1 cellular context compared by ENCODE assay signal in the genomic region with DNA sequence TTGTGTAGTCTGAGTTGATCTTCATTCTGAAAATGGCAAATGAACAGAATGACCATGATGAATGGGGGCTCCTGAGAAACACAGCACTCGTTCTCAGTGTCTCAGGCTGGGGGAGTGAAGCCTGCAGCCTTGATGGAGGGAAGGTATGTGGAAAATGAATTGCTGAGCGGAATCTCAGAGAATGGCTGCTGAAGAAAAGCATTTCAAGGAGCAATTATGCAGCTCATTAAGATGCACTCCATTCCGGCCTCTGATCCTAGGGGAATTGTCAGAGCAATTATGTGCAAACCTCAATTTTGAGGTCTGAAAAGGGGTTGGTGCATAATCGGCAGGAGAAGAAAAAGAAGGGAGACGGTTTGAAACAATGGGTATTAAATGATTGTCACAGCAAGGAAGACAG.
TF ChIP-seq lines count a peak whose summit lies in the region.

No MANE protein-coding gene starts in this region.

TF ChIP-seq in H1, 55 proteins besides CTCF, POLR2A, EP300 and RAD21:
- TF ChIP-seq, protein P1, sequence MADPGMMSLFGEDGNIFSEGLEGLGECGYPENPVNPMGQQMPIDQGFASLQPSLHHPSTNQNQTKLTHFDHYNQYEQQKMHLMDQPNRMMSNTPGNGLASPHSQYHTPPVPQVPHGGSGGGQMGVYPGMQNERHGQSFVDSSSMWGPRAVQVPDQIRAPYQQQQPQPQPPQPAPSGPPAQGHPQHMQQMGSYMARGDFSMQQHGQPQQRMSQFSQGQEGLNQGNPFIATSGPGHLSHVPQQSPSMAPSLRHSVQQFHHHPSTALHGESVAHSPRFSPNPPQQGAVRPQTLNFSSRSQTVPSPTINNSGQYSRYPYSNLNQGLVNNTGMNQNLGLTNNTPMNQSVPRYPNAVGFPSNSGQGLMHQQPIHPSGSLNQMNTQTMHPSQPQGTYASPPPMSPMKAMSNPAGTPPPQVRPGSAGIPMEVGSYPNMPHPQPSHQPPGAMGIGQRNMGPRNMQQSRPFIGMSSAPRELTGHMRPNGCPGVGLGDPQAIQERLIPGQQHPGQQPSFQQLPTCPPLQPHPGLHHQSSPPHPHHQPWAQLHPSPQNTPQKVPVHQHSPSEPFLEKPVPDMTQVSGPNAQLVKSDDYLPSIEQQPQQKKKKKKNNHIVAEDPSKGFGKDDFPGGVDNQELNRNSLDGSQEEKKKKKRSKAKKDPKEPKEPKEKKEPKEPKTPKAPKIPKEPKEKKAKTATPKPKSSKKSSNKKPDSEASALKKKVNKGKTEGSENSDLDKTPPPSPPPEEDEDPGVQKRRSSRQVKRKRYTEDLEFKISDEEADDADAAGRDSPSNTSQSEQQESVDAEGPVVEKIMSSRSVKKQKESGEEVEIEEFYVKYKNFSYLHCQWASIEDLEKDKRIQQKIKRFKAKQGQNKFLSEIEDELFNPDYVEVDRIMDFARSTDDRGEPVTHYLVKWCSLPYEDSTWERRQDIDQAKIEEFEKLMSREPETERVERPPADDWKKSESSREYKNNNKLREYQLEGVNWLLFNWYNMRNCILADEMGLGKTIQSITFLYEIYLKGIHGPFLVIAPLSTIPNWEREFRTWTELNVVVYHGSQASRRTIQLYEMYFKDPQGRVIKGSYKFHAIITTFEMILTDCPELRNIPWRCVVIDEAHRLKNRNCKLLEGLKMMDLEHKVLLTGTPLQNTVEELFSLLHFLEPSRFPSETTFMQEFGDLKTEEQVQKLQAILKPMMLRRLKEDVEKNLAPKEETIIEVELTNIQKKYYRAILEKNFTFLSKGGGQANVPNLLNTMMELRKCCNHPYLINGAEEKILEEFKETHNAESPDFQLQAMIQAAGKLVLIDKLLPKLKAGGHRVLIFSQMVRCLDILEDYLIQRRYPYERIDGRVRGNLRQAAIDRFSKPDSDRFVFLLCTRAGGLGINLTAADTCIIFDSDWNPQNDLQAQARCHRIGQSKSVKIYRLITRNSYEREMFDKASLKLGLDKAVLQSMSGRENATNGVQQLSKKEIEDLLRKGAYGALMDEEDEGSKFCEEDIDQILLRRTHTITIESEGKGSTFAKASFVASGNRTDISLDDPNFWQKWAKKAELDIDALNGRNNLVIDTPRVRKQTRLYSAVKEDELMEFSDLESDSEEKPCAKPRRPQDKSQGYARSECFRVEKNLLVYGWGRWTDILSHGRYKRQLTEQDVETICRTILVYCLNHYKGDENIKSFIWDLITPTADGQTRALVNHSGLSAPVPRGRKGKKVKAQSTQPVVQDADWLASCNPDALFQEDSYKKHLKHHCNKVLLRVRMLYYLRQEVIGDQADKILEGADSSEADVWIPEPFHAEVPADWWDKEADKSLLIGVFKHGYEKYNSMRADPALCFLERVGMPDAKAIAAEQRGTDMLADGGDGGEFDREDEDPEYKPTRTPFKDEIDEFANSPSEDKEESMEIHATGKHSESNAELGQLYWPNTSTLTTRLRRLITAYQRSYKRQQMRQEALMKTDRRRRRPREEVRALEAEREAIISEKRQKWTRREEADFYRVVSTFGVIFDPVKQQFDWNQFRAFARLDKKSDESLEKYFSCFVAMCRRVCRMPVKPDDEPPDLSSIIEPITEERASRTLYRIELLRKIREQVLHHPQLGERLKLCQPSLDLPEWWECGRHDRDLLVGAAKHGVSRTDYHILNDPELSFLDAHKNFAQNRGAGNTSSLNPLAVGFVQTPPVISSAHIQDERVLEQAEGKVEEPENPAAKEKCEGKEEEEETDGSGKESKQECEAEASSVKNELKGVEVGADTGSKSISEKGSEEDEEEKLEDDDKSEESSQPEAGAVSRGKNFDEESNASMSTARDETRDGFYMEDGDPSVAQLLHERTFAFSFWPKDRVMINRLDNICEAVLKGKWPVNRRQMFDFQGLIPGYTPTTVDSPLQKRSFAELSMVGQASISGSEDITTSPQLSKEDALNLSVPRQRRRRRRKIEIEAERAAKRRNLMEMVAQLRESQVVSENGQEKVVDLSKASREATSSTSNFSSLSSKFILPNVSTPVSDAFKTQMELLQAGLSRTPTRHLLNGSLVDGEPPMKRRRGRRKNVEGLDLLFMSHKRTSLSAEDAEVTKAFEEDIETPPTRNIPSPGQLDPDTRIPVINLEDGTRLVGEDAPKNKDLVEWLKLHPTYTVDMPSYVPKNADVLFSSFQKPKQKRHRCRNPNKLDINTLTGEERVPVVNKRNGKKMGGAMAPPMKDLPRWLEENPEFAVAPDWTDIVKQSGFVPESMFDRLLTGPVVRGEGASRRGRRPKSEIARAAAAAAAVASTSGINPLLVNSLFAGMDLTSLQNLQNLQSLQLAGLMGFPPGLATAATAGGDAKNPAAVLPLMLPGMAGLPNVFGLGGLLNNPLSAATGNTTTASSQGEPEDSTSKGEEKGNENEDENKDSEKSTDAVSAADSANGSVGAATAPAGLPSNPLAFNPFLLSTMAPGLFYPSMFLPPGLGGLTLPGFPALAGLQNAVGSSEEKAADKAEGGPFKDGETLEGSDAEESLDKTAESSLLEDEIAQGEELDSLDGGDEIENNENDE (IDR thresholded peaks at IDR 0.05; ENCODE audit: insufficient replicate concordance, low read length), result no peak
- TF ChIP-seq, protein P2, sequence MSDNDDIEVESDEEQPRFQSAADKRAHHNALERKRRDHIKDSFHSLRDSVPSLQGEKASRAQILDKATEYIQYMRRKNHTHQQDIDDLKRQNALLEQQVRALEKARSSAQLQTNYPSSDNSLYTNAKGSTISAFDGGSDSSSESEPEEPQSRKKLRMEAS (IDR thresholded peaks at IDR 0.05), result no peak
- TF ChIP-seq CEBPB (IDR thresholded peaks at IDR 0.05; ENCODE audit: low read depth, low read length), result no peak
- TF ChIP-seq SP1 (IDR thresholded peaks at IDR 0.05; ENCODE audit: low read depth, low read length), result no peak
- TF ChIP-seq KDM4A (IDR thresholded peaks at IDR 0.05; ENCODE audit: low read depth, low read length, severe bottlenecking), result no peak
